22 cellular contexts compared by ENCODE assay signal in the genomic region with DNA sequence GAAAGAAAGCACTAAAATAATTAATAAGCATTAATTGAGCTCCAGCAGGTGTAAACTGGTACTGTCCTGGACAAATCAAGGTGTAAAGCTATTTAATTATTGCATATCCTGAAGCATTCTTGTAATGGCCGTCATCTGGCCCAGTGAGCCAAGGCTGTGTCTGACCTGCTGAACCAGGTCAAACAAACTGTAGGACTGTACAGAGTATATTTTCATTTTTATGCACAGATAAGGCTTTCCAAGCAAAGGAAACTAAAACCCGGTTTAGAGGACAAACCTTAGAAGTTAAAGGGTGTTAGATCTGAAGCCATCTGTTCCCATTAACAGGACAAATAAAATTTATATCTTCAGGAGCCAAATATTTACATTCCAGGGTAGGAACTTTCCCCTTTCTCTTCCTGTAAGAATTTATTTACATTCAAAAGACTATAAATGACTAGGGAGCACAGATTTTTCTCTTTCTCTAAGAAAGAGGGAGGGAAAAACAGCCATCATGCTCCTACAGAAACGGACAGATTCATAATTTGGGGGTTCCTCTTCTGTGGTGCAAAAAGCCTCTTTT.
"Had no signal": no experiment of that assay in that cellular context is flagged by ENCODE, and none has a peak within 500 bp of the region (broad histone marks: within the 10 kb centered on the region; RNA-seq: fewer than 3 reads in every experiment).

No MANE protein-coding gene starts in this region.

- H3K4me3 ChIP-seq: left lung, lung, mucosa of descending colon, ovary, right atrium auricular region, skin epidermis, tibial nerve, uterus had no signal

- H3K4me1 ChIP-seq: left lung, right atrium auricular region, uterus had no signal

- FAIRE-seq: islet of Langerhans, kidney had no signal

- H3K9me3 ChIP-seq: left lung, mucosa of descending colon, ovary, right atrium auricular region, tibial nerve, uterus had no signal

- ATAC-seq: left colon; left lung; mucosa of descending colon; naive thymus-derived CD4-positive, alpha-beta T cell; natural killer cell treated with Interleukin-12 subunit alpha and Interleukin-12 subunit beta and Interleukin-15 and Interleukin-18, amount 100 ng/mL, for 72 hours; sciatic nerve; stimulated activated effector memory CD8-positive, alpha-beta T cell treated with anti-CD3 and anti-CD28 coated beads, Interleukin-12 subunit alpha, Interleukin-12 subunit beta, amount 100 ng/mL, for 72 hours had no signal

- DNase-seq: hypothalamus; immature natural killer cell; kidney; left colon; left lung; midbrain; mucosa of descending colon; naive thymus-derived CD4-positive, alpha-beta T cell; ovary; stimulated activated CD4-positive, alpha-beta T cell treated with anti-CD3 and anti-CD28 coated beads, Interleukin-12 subunit alpha, Interleukin-12 subunit beta, amount 100 ng/mL, for 4 hours; stimulated activated CD4-positive, alpha-beta T cell treated with anti-CD3 and anti-CD28 coated beads, Interleukin-4, amount 100 ng/mL, for 24 hours; stimulated activated naive CD4-positive, alpha-beta T cell; substantia nigra; uterus had no signal

- H3K27ac ChIP-seq: left lung, ovary, right atrium auricular region, skin epidermis, tibial nerve, uterus had no signal

- H3K36me3 ChIP-seq: left lung, ovary, right atrium auricular region, tibial nerve, uterus had no signal

- H3K27me3 ChIP-seq: ovary, right atrium auricular region, tibial nerve, uterus had no signal
